8 cellular contexts compared by ENCODE assay signal in genomic region chr6:85640806-85641205, GRCh38. TPM values are rescaled to one million over a fixed set of nuclear protein-coding genes. Genes with fewer than 3 reads are reported as not detected.
DNase-seq lines count a peak whose midpoint lies in the region; ATAC-seq and TF ChIP-seq lines count a peak whose summit lies in the region.

No MANE protein-coding gene starts in this region.

- no peaks in the 10 kb centered on the region for H3K27me3 Mint-ChIP-seq in activated B cell treated with CpG ODN at 0.5 μM for 24 hours
- no peaks in the 10 kb centered on the region for H3K27me3 Mint-ChIP-seq in stimulated activated memory B cell treated with anti-CD40 and anti-IgM and Interleukin-4, amounts not matched to agents 10 μg/mL and 1 μg/mL and 100 μg/mL, for 72 hours

- TF ChIP-seq CTCF in activated B cell treated with CpG ODN at 0.5 μM for 24 hours (IDR thresholded peaks at IDR 0.05) = no peak

- H3K4me3 ChIP-seq in iPS-11a (ENCODE audit: low read depth, low read length) = peak overlapping the region; percentile 99

- ATAC-seq in activated B cell treated with CpG ODN at 0.5 μM for 24 hours (ENCODE audit: low read depth) = no peak
- no peak for ATAC-seq in stimulated activated memory B cell treated with anti-CD40 and anti-IgM and Interleukin-4, amounts not matched to agents 10 μg/mL and 1 μg/mL and 100 μg/mL, for 72 hours
- ATAC-seq in GM19463 (IDR thresholded peaks at IDR 0.05; ENCODE audit: unreplicated experiment) = no peak
- no peak for ATAC-seq in GM21619 (IDR thresholded peaks at IDR 0.05; ENCODE audit: unreplicated experiment)

- peak; percentile 8 for DNase-seq in NCI-H82 (lab: John Stamatoyannopoulos, UW)
- DNase-seq in NCI-H82 treated with DMSO at 0.1 percent for 48 hours (lab: John Stamatoyannopoulos, UW; ENCODE audit: unreplicated experiment) = no peak
- DNase-seq in activated B cell treated with CpG ODN at 0.5 μM for 24 hours = no peak
- no peak for DNase-seq in AML-193 (lab: John Stamatoyannopoulos, UW)

- no peaks in the 10 kb centered on the region for H3K9me3 Mint-ChIP-seq in activated B cell treated with CpG ODN at 0.5 μM for 24 hours
- H3K9me3 Mint-ChIP-seq in stimulated activated memory B cell treated with anti-CD40 and anti-IgM and Interleukin-4, amounts not matched to agents 10 μg/mL and 1 μg/mL and 100 μg/mL, for 72 hours = no peaks in the 10 kb centered on the region

- peaks cover 54% of the 10 kb centered on the region for H3K4me1 Mint-ChIP-seq in activated B cell treated with CpG ODN at 0.5 μM for 24 hours
- H3K4me1 Mint-ChIP-seq in stimulated activated memory B cell treated with anti-CD40 and anti-IgM and Interleukin-4, amounts not matched to agents 10 μg/mL and 1 μg/mL and 100 μg/mL, for 72 hours = peaks cover 57% of the 10 kb centered on the region

- peak overlapping the region; percentile 86 for H3K27ac Mint-ChIP-seq in activated B cell treated with CpG ODN at 0.5 μM for 24 hours
- peak overlapping the region; percentile 99 for H3K27ac Mint-ChIP-seq in stimulated activated memory B cell treated with anti-CD40 and anti-IgM and Interleukin-4, amounts not matched to agents 10 μg/mL and 1 μg/mL and 100 μg/mL, for 72 hours

- CTCF ChIA-PET in activated B cell treated with CpG ODN at 0.5 μM for 24 hours (lab: Charles Lee) = interaction anchor here (4.9 kb wide), 1 partner anchor 37 kb away, joined by 32 read pairs; no protein-coding TSS in a partner anchor

- H3K4me3 Mint-ChIP-seq in activated B cell treated with CpG ODN at 0.5 μM for 24 hours = peak overlapping the region; percentile 98
- peak overlapping the region; percentile 83 for H3K4me3 Mint-ChIP-seq in stimulated activated memory B cell treated with anti-CD40 and anti-IgM and Interleukin-4, amounts not matched to agents 10 μg/mL and 1 μg/mL and 100 μg/mL, for 72 hours

- peaks cover 64% of the 10 kb centered on the region for H3K36me3 Mint-ChIP-seq in activated B cell treated with CpG ODN at 0.5 μM for 24 hours (ENCODE audit: low read depth)
- peaks cover 62% of the 10 kb centered on the region for H3K36me3 Mint-ChIP-seq in stimulated activated memory B cell treated with anti-CD40 and anti-IgM and Interleukin-4, amounts not matched to agents 10 μg/mL and 1 μg/mL and 100 μg/mL, for 72 hours

- intact Hi-C loops in activated B cell treated with CpG ODN at 0.5 μM for 24 hours (cut with micrococcal nuclease) = loop anchor here (1.0 to 10.0 kb wide), 3 partner anchors 10 to 284 kb away; no protein-coding TSS in a partner anchor

- POLR2A ChIA-PET in activated B cell treated with CpG ODN at 0.5 μM for 24 hours (lab: Charles Lee) = interaction anchor here (0.5 to 9.6 kb wide), 5 partner anchors 29 to 1768 kb away, joined by 3 to 845 read pairs (median 127); partner anchors contain the start of genes NT5E and SNX14

RNA-seq across cellular contexts. Expression of gene SYNCRIP, which starts 1.9 kb away (rescaled TPM):
- 119 and 122 TPM in 2 replicates for total RNA-seq in activated B cell treated with CpG ODN at 0.5 μM for 24 hours

RNA-seq across cellular contexts. Expression of gene SNX14, which starts 47.1 kb away (rescaled TPM):
- total RNA-seq in activated B cell treated with CpG ODN at 0.5 μM for 24 hours = 61.6 and 70.8 TPM in 2 replicates
